18 cellular contexts compared by ENCODE assay signal in genomic region chr10:91479583-91479982, GRCh38.
"Had no signal": no experiment of that assay in that cellular context is flagged by ENCODE, and none has a peak within 500 bp of the region (broad histone marks: within the 10 kb centered on the region; RNA-seq: fewer than 3 reads in every experiment).

No MANE protein-coding gene starts in this region.

- H3K27ac ChIP-seq: epithelial cell of prostate, esophagus muscularis mucosa, hepatocyte, psoas muscle, testis, tibial nerve had no signal

- DNase-seq: effector memory CD8-positive, alpha-beta T cell; foreskin fibroblast; head of caudate nucleus; kidney glomerular epithelial cell; mesendoderm; naive B cell; psoas muscle; retina; stimulated activated CD4-positive, alpha-beta T cell treated with anti-CD3 and anti-CD28 coated beads, Interleukin-2, amount 100 ng/mL, for 24 hours; stimulated activated CD4-positive, alpha-beta T cell treated with anti-CD3 and anti-CD28 coated beads, Interleukin-4, amount 100 ng/mL, for 4 hours; stimulated activated naive B cell treated with anti-CD40 and anti-IgM and Interleukin-4, amounts not matched to agents 10 μg/mL and 1 μg/mL and 100 μg/mL, for 72 hours; stimulated activated naive CD8-positive, alpha-beta T cell treated with anti-CD3 and anti-CD28 coated beads, Interleukin-15, amount 100 ng/mL, for 72 hours; testis had no signal

- ATAC-seq: effector memory CD8-positive, alpha-beta T cell; psoas muscle; sciatic nerve; stimulated activated naive B cell treated with anti-CD40 and anti-IgM and Interleukin-4, amounts not matched to agents 10 μg/mL and 1 μg/mL and 100 μg/mL, for 72 hours; stimulated activated naive CD8-positive, alpha-beta T cell treated with anti-CD3 and anti-CD28 coated beads, Interleukin-15, amount 100 ng/mL, for 72 hours had no signal

- H3K4me2 ChIP-seq: hepatocyte had no signal

- H2AFZ ChIP-seq: hepatocyte had no signal

- H3K27me3 ChIP-seq: esophagus muscularis mucosa, hepatocyte, testis, tibial nerve had no signal

- H3K79me2 ChIP-seq: hepatocyte had no signal

- H3K9me3 ChIP-seq: esophagus muscularis mucosa, psoas muscle, testis, tibial nerve had no signal

- H3K4me3 ChIP-seq: esophagus muscularis mucosa, hepatocyte, psoas muscle, testis, tibial nerve had no signal

- H3K4me1 ChIP-seq: esophagus muscularis mucosa, psoas muscle, testis, tibial nerve had no signal
